Comparison of ENCODE assay signal across 10 cellular contexts in the genomic region with DNA sequence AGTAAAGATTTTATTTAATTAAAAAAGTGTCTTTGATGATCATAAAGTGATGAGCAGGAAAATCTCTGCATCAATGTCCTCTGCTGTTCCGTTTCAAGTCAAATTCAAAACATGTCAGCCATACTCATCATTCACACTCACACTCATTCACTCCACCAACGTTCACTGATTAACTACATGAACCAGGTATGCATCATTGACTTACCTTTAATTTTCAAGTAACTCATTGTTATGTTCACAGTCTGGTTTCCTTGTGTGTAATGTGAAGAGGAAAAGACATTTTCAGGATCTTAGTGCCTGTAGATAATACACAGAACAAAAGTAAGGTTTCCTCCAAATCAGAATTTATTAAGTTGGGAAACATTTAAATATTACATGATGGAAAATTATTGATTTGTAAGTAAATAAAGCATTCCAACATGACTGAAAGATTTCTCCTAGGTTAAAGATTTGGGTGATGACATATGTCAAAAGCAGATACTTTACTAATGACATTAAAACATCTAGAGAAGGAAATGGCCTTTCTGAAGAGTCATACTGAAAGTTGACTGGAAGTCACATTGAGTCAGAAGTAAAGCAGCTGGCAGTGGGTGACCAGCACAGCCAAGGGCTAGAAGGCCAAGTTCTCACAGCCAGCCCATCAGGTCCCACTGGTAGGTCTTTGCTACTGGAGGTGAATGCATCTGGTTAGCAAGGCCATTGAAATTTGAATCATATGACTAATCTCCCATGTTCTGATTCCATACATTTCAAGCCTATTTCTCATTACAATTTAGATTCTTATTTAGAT.
DNase-seq lines count a peak whose midpoint lies in the region; ATAC-seq and TF ChIP-seq lines count a peak whose summit lies in the region.
"Had no signal": no experiment of that assay in that cellular context is flagged by ENCODE, and none has a peak within 500 bp of the region (broad histone marks: within the 10 kb centered on the region; RNA-seq: fewer than 3 reads in every experiment).

No MANE protein-coding gene starts in this region.

- peak; percentile 21 for DNase-seq in GM10248 (ENCODE audit: extremely low spot score)
- DNase-seq in epithelial cell of esophagus (ENCODE audit: low read depth) = peak; percentile 72
- DNase-seq in Right ventricle myocardium inferior (ENCODE audit: missing footprints) = no peak
- no peak for DNase-seq in activated CD4-positive, alpha-beta T cell treated with anti-CD3 and anti-CD28 coated beads for 1 hour
- DNase-seq in spleen = no peak

- POLR2A ChIA-PET in GM10248 (lab: Yijun Ruan, JAX) = no interaction called here

- intact Hi-C loops in Right ventricle myocardium inferior (cut with DNase I) (no loop called here), spleen (cut with DNase I; ENCODE audit: low total_unique reads) (no loop called here)

- WGBS in gastroesophageal sphincter (ENCODE audit: low coverage in 1 of 2), 2 donors = 83 to 86% methylated on average over 2 of the region's 2 CpGs
- 73 to 84% (median 83%) methylated on average over 2 of the region's 2 CpGs for WGBS in spleen, 5 donors

- H3K27me3 ChIP-seq in gastroesophageal sphincter = no peaks in the 10 kb centered on the region
- H3K27me3 ChIP-seq in spleen (replicated peaks in 1 of 7) = no peaks in the 10 kb centered on the region

- TF ChIP-seq CTCF in GM10248 (IDR thresholded peaks at IDR 0.05; ENCODE audit: control extremely low read depth, extremely low read depth, low read depth, missing control alignments) (no peak), epithelial cell of esophagus (IDR thresholded peaks at IDR 0.05; ENCODE audit: insufficient read depth, low read depth, low read length, missing control alignments) (no peak), gastroesophageal sphincter (IDR thresholded peaks at IDR 0.05) (no peak), spleen (IDR thresholded peaks at IDR 0.05 in 8 of 11, conservative IDR thresholded peaks at IDR 0.05 in 3 of 11) (no peak)

- H3K36me3 ChIP-seq in gastroesophageal sphincter (no peaks in the 10 kb centered on the region), spleen (no peaks in the 10 kb centered on the region)
- H3K36me3 ChIP-seq: thoracic aorta had no signal

- CTCF ChIA-PET in GM10248 (lab: Yijun Ruan, JAX) = no interaction called here

- TF ChIP-seq EP300 in gastroesophageal sphincter (IDR thresholded peaks at IDR 0.05) = no peak

- H3K4me1 ChIP-seq in gastroesophageal sphincter = peaks cover 0 to 20% (median 3%) of the 10 kb centered on the region in 3 donors
- H3K4me1 ChIP-seq in spleen = no peaks in the 10 kb centered on the region
- H3K4me1 ChIP-seq: parathyroid adenoma had no signal

- TF ChIP-seq POLR2A in gastroesophageal sphincter (IDR thresholded peaks at IDR 0.05) (no peak), spleen (IDR thresholded peaks at IDR 0.05) (no peak)

- ATAC-seq in GM21390 (IDR thresholded peaks at IDR 0.05; ENCODE audit: unreplicated experiment) (peak; percentile 97), HG03280 (IDR thresholded peaks at IDR 0.05; ENCODE audit: unreplicated experiment) (peak; percentile 98), Right ventricle myocardium inferior (no peak), gastroesophageal sphincter (no peak)

- no peak overlapping the region for H3K4me3 ChIP-seq in epithelial cell of esophagus (ENCODE audit: low read length)
- no peak overlapping the region for H3K4me3 ChIP-seq in gastroesophageal sphincter
- no peak overlapping the region for H3K4me3 ChIP-seq in spleen
- H3K4me3 ChIP-seq: thoracic aorta had no signal

- H3K9me3 ChIP-seq in gastroesophageal sphincter = no peaks in the 10 kb centered on the region
- no peaks in the 10 kb centered on the region for H3K9me3 ChIP-seq in spleen
- H3K9me3 ChIP-seq: thoracic aorta had no signal

- H3K27ac ChIP-seq in gastroesophageal sphincter (no peak overlapping the region), spleen (no peak overlapping the region)
- H3K27ac ChIP-seq: parathyroid adenoma, thoracic aorta had no signal

Comparison
In these comparisons a context has a peak if more than half of its experiments do, and no peak if none do; other contexts are left out.
1. DNase-seq: peak in GM10248 (single experiment) and epithelial cell of esophagus (single experiment); none in Right ventricle myocardium inferior (single experiment), activated CD4-positive, alpha-beta T cell treated with anti-CD3 and anti-CD28 coated beads for 1 hour (single experiment) and spleen (single experiment).
2. ATAC-seq: peak in GM21390 (single experiment) and HG03280 (single experiment); none in Right ventricle myocardium inferior (single experiment) and gastroesophageal sphincter (single experiment).